Comparison of ENCODE assay signal across 19 cellular contexts in genomic region chr14:39592390-39592789, GRCh38.
DNase-seq lines count a peak whose midpoint lies in the region; ATAC-seq, FAIRE-seq and TF ChIP-seq lines count a peak whose summit lies in the region.
"Had no signal": no experiment of that assay in that cellular context is flagged by ENCODE, and none has a peak within 500 bp of the region (broad histone marks: within the 10 kb centered on the region; RNA-seq: fewer than 3 reads in every experiment).

No MANE protein-coding gene starts in this region.

- no peak for TF ChIP-seq RAD21 in HepG2 (CRISPR knock-in tag; IDR thresholded peaks at IDR 0.05)

- H3K4me1 Mint-ChIP-seq in GM23338, result peaks cover 14% of the 10 kb centered on the region
- H3K4me1 Mint-ChIP-seq in nephron, result peaks cover 21% of the 10 kb centered on the region

- H3K4me3 ChIP-seq in HepG2 (replicated peaks in 1 of 3; ENCODE audit: insufficient read depth in 1 of 3, low read depth in 2 of 3, low read length in 3 of 3), result no peak overlapping the region
- H3K4me3 ChIP-seq in right lobe of liver, result no peak overlapping the region
- no peak overlapping the region for H3K4me3 ChIP-seq in GM23338
- H3K4me3 ChIP-seq in aorta (ENCODE audit: low read length in 2 of 2), result no peak overlapping the region
- H3K4me3 ChIP-seq in ovary, result no peak overlapping the region
- no peak overlapping the region for H3K4me3 ChIP-seq in coronary artery
- H3K4me3 ChIP-seq: GM12878, HAP-1 had no signal

- H3K27me3 Mint-ChIP-seq in GM23338 (ENCODE audit: insufficient read depth, low read depth, poor library complexity) (peaks cover 2% of the 10 kb centered on the region), nephron (ENCODE audit: low read depth) (no peaks in the 10 kb centered on the region)
- H3K27me3 Mint-ChIP-seq: CD4-positive, alpha-beta memory T cell had no signal

- H3K9me2 ChIP-seq in GM23338 (ENCODE audit: insufficient read depth), result 0 out of 2 replicates have a peak, but pooled peaks cover 11% of the 10 kb centered on the region

- H3K4me3 Mint-ChIP-seq in GM23338 (no peak overlapping the region), nephron (no peak overlapping the region)
- H3K4me3 Mint-ChIP-seq: CD4-positive, alpha-beta memory T cell; HFFc6 had no signal

- H3K79me2 ChIP-seq in HepG2 (ENCODE audit: insufficient read depth, low read length) (no peaks in the 10 kb centered on the region), GM23338 (replicated peaks; ENCODE audit: insufficient read depth) (no peaks in the 10 kb centered on the region)

- H3K36me3 Mint-ChIP-seq in GM23338 (ENCODE audit: low read depth) (peaks cover 12% of the 10 kb centered on the region), nephron (ENCODE audit: low read depth) (no peaks in the 10 kb centered on the region)

- no peak for TF ChIP-seq POLR2A in HepG2 (IDR thresholded peaks at IDR 0.05; ENCODE audit: insufficient read depth in 1 of 2, low read depth in 2 of 2, low read length in 2 of 2)
- no peak for TF ChIP-seq POLR2A in right lobe of liver (IDR thresholded peaks at IDR 0.05)
- no peak for TF ChIP-seq POLR2A in ovary (IDR thresholded peaks at IDR 0.05)

- H3K36me3 ChIP-seq in HepG2 (replicated peaks in 1 of 2; ENCODE audit: control insufficient read depth in 1 of 2, insufficient read depth in 2 of 2, low read length in 2 of 2) (no peaks in the 10 kb centered on the region), right lobe of liver (no peaks in the 10 kb centered on the region), GM23338 (ENCODE audit: insufficient read depth) (no peaks in the 10 kb centered on the region), aorta (ENCODE audit: control insufficient read depth in 1 of 2, insufficient read depth in 2 of 2, low read length in 1 of 2) (no peaks in the 10 kb centered on the region), ovary (no peaks in the 10 kb centered on the region)
- H3K36me3 ChIP-seq: HAP-1 had no signal

- no peak for TF ChIP-seq CTCF in HepG2 (CRISPR knock-in tag; IDR thresholded peaks at IDR 0.05)
- no peak for TF ChIP-seq CTCF in right lobe of liver (IDR thresholded peaks at IDR 0.05)
- no peak for TF ChIP-seq CTCF in GM23338 (conservative IDR thresholded peaks at IDR 0.05; ENCODE audit: low read depth in 2 of 2)
- TF ChIP-seq CTCF in nephron (IDR thresholded peaks at IDR 0.05; ENCODE audit: unreplicated experiment in 3 of 3), result no peak
- TF ChIP-seq CTCF in ovary (IDR thresholded peaks at IDR 0.05), result no peak
- no peak for TF ChIP-seq CTCF in coronary artery (IDR thresholded peaks at IDR 0.05)

- CTCF ChIA-PET in HepG2 (lab: Yijun Ruan, JAX; ENCODE audit: low intra/inter-chr PET ratio, low total read pairs), result no interaction called here

- no TSS peak for BruUV-seq in HepG2 (replicated peaks; lab: Mats Ljungman, UMichigan)

- H3K4me2 ChIP-seq in HepG2 (ENCODE audit: low read depth, low read length), result no peak overlapping the region
- H3K4me2 ChIP-seq in GM23338, result no peak overlapping the region

- H3K9me3 ChIP-seq in HepG2 (ENCODE audit: low read length) (no peaks in the 10 kb centered on the region), right lobe of liver (no peaks in the 10 kb centered on the region), aorta (ENCODE audit: control insufficient read depth, low read length) (no peaks in the 10 kb centered on the region), ovary (no peaks in the 10 kb centered on the region)
- H3K9me3 ChIP-seq: HAP-1 had no signal

- intact Hi-C loops in HepG2 (cut with micrococcal nuclease; ENCODE audit: unreplicated experiment), result no loop called here
- intact Hi-C loops in right lobe of liver (cut with DNase I), result no loop called here
- intact Hi-C loops in aorta (cut with DNase I), result no loop called here
- intact Hi-C loops in ovary (cut with DNase I), result no loop called here

- H4K20me1 ChIP-seq in HepG2 (ENCODE audit: insufficient read depth, low read length), result no peaks in the 10 kb centered on the region
- H4K20me1 ChIP-seq in GM23338 (replicated peaks; ENCODE audit: insufficient read depth), result no peaks in the 10 kb centered on the region

- H3K27me3 ChIP-seq in HepG2 (ENCODE audit: control insufficient read depth in 1 of 2, insufficient read depth in 2 of 2, low read length in 2 of 2) (no peaks in the 10 kb centered on the region), right lobe of liver (no peaks in the 10 kb centered on the region), GM23338 (ENCODE audit: insufficient read depth) (no peaks in the 10 kb centered on the region), aorta (ENCODE audit: control insufficient read depth in 1 of 2, insufficient read depth in 2 of 2, low read length in 1 of 2) (no peaks in the 10 kb centered on the region), ovary (no peaks in the 10 kb centered on the region)

- H2AFZ ChIP-seq in HepG2 (ENCODE audit: low read length) (no peak overlapping the region), GM23338 (no peak overlapping the region)

- no peaks in the 10 kb centered on the region for H3F3A ChIP-seq in GM23338 (replicated peaks; ENCODE audit: low read depth)

- ATAC-seq in HepG2 (peak; percentile 63), right lobe of liver (no peak), GM23338 (no peak; the same call in 2 of the 3 replicates), aorta (ENCODE audit: low FRiP score) (peak; percentile 64)
- ATAC-seq: GM12878 had no signal

- no peaks in the 10 kb centered on the region for H3K4me1 ChIP-seq in HepG2 (ENCODE audit: insufficient read depth, low read length)
- H3K4me1 ChIP-seq in right lobe of liver, result no peaks in the 10 kb centered on the region
- H3K4me1 ChIP-seq in GM23338 (ENCODE audit: insufficient read depth), result no peaks in the 10 kb centered on the region
- H3K4me1 ChIP-seq in aorta (ENCODE audit: control insufficient read depth in 1 of 2, insufficient read depth in 2 of 2, low read length in 2 of 2), result peaks cover 0 to 2% of the 10 kb centered on the region in 2 donors
- no peaks in the 10 kb centered on the region for H3K4me1 ChIP-seq in ovary (ENCODE audit: insufficient read depth)
- H3K4me1 ChIP-seq: HAP-1 had no signal

- H3K9ac ChIP-seq in HepG2 (ENCODE audit: insufficient read depth, low read depth, low read length), result no peak overlapping the region

- H3K27ac ChIP-seq in HepG2 (ENCODE audit: extremely low read length, insufficient read depth, low read length), result no peak overlapping the region
- H3K27ac ChIP-seq in right lobe of liver, result no peak overlapping the region
- no peak overlapping the region for H3K27ac ChIP-seq in GM23338 (ENCODE audit: low read depth)
- H3K27ac ChIP-seq in aorta (ENCODE audit: low read depth in 1 of 2, low read length in 2 of 2), result peak overlapping the region; percentile 59 to 75
- no peak overlapping the region for H3K27ac ChIP-seq in ovary
- H3K27ac ChIP-seq in coronary artery, result no peak overlapping the region

- H3K27ac Mint-ChIP-seq in GM23338, result peak overlapping the region; percentile 44; the same call in 1 of the 2 replicates
- peak overlapping the region in 2 of 3 experiments; percentile 4 to 7 for H3K27ac Mint-ChIP-seq in nephron
- H3K27ac Mint-ChIP-seq: CD4-positive, alpha-beta memory T cell; HFFc6 had no signal

- TF ChIP-seq EP300 in HepG2 (IDR thresholded peaks at IDR 0.05; ENCODE audit: low read depth in 2 of 2, low read length in 2 of 2) (no peak), HepG2 (CRISPR knock-in tag; IDR thresholded peaks at IDR 0.05; ENCODE audit: borderline replicate concordance) (no peak), ovary (IDR thresholded peaks at IDR 0.05) (no peak)

- POLR2A ChIA-PET in HepG2 (lab: Yijun Ruan, JAX), result no interaction called here

- FAIRE-seq in HepG2 (lab: Jason Lieb, UNC), result no peak
- FAIRE-seq: GM12878, H54 had no signal

- H3K9me3 Mint-ChIP-seq in GM23338, result peaks cover 14% of the 10 kb centered on the region
- peaks cover 13% of the 10 kb centered on the region for H3K9me3 Mint-ChIP-seq in nephron

- DNase-seq in HepG2 (ENCODE audit: low spot score) (no peak), right lobe of liver (no peak), GM23338 (ENCODE audit: low spot score) (no peak), aorta (no peak), NCI-H2227 (lab: John Stamatoyannopoulos, UW; ENCODE audit: unreplicated experiment) (no peak), ovary (no peak), coronary artery (ENCODE audit: low spot score) (no peak)
- DNase-seq: C1 segment of cervical spinal cord; Calu3; CD4-positive, alpha-beta memory T cell; COR-L47; EL; GDM1; GOT3; HFFc6 had no signal

- in situ Hi-C loops in HepG2 (cut with HindIII; ENCODE audit: extremely low pct_ligation_motif_present, low pct_unique_long_range_greater_than_20kb), result no loop called here

TF ChIP-seq in GM23338, 12 proteins besides CTCF, POLR2A, EP300 and RAD21 (continues in another document):
- TF ChIP-seq POLR2AphosphoS5 (IDR thresholded peaks at IDR 0.05; ENCODE audit: low read depth), result no peak
- no peak for TF ChIP-seq EZH2phosphoT487 (IDR thresholded peaks at IDR 0.05; ENCODE audit: unreplicated experiment)
- TF ChIP-seq NANOG (IDR thresholded peaks at IDR 0.05; ENCODE audit: borderline replicate concordance), result no peak
- TF ChIP-seq CREB1 (CRISPR knock-in tag; IDR thresholded peaks at IDR 0.05; ENCODE audit: low read depth), result no peak
- no peak for TF ChIP-seq EZH2 (IDR thresholded peaks at IDR 0.05; ENCODE audit: low read depth, unreplicated experiment)
- TF ChIP-seq JUNB (IDR thresholded peaks at IDR 0.05; ENCODE audit: unreplicated experiment), result no peak
- TF ChIP-seq ETS1 (IDR thresholded peaks at IDR 0.05), result no peak

Comparison
In these comparisons a context has a peak if more than half of its experiments do, and no peak if none do; other contexts are left out.
1. ATAC-seq: peak in HepG2 (single experiment) and aorta (single experiment); none in right lobe of liver (0 of 4) and GM23338 (single experiment).
2. H3K27ac ChIP-seq: peak in aorta (2 of 2); none in HepG2 (single experiment), right lobe of liver (0 of 3), GM23338 (single experiment), ovary (0 of 2) and coronary artery (0 of 2).